ENCODE assay signal across 9 cellular contexts in the genomic region with DNA sequence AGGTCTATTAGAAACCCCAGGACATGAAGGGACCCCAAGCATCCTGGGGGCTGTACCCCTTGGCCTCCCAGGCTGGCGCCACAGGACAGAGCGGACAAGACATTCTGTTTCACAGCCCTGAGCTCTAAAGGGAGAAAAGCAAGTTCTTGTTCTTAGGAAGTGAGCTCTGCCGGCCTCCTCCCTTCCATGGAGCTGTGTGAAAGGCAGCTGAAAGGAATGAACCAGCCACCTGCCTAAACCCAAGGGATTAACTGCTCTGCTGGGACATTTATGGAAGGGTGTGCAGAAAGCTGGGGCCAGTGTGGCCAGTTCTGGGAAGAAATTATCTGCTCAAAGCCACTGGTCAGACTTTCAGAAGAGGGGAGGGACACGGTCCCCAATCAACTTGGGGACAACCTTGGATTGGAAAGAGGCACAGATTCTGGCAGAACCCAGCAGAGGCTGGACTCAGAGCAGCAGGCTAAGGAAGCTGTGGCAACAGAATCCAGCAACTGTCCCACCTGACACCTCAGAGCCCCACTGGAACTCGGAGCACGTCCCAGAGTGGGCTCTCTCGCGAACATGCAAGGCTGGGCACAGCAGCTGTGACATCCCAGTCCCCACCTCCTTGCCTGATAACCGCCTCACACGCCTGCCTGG. TPM values are rescaled to one million over a fixed set of nuclear protein-coding genes. Genes with fewer than 3 reads are reported as not detected.
DNase-seq lines count a peak whose midpoint lies in the region; ATAC-seq and TF ChIP-seq lines count a peak whose summit lies in the region.
"Had no signal": no experiment of that assay in that cellular context is flagged by ENCODE, and none has a peak within 500 bp of the region (broad histone marks: within the 10 kb centered on the region; RNA-seq: fewer than 3 reads in every experiment).

No MANE protein-coding gene starts in this region.

- no peaks in the 10 kb centered on the region for H3K27me3 Mint-ChIP-seq in activated naive CD8-positive, alpha-beta T cell treated with anti-CD3 and anti-CD28 coated beads, Interleukin-2, amount 10 ng/mL, durations not matched to agents 7 days and 5 days
- no peaks in the 10 kb centered on the region for H3K27me3 Mint-ChIP-seq in stimulated activated naive CD8-positive, alpha-beta T cell treated with anti-CD3 and anti-CD28 coated beads, Interleukin-15, amount 100 ng/mL, for 72 hours

- H3K4me3 ChIP-seq in A673 (ENCODE audit: low read depth, low read length, poor library complexity, severe bottlenecking) (peak overlapping the region; percentile 89), HFF-Myc (replicated peaks; ENCODE audit: low read depth, low read length) (peak overlapping the region; percentile 100), iPS-20b (ENCODE audit: low read length) (peak overlapping the region; percentile 93)

- intact Hi-C loops in A673 (cut with micrococcal nuclease; ENCODE audit: unreplicated experiment) = no loop called here

- no peaks in the 10 kb centered on the region for H3K9me3 ChIP-seq in A673 (ENCODE audit: low read depth, low read length, poor library complexity, severe bottlenecking)
- no peaks in the 10 kb centered on the region for H3K9me3 ChIP-seq in iPS-20b (ENCODE audit: insufficient read depth, low read depth, low read length)

- peak overlapping the region; percentile 90 for H3K27ac Mint-ChIP-seq in activated naive CD8-positive, alpha-beta T cell treated with anti-CD3 and anti-CD28 coated beads, Interleukin-2, amount 10 ng/mL, durations not matched to agents 7 days and 5 days
- H3K27ac Mint-ChIP-seq in stimulated activated naive CD8-positive, alpha-beta T cell treated with anti-CD3 and anti-CD28 coated beads, Interleukin-15, amount 100 ng/mL, for 72 hours = peak overlapping the region; percentile 95

- peaks cover 11% of the 10 kb centered on the region for H3K4me1 ChIP-seq in A673 (ENCODE audit: insufficient read depth, low read length, poor library complexity, severe bottlenecking)
- H3K4me1 ChIP-seq in iPS-20b (ENCODE audit: insufficient read depth, low read length) = peaks cover 12% of the 10 kb centered on the region

- H3K27ac ChIP-seq in A673 (ENCODE audit: low read depth, low read length, poor library complexity, severe bottlenecking) (peak overlapping the region; percentile 75), iPS-20b (ENCODE audit: low read length) (no peak overlapping the region)

- TF ChIP-seq CTCF in A673 (conservative IDR thresholded peaks at IDR 0.05; ENCODE audit: low read depth, low read length) (no peak), HFF-Myc (IDR thresholded peaks at IDR 0.05; ENCODE audit: low read depth, low read length, missing control alignments) (no peak)

- H3K36me3 Mint-ChIP-seq in activated naive CD8-positive, alpha-beta T cell treated with anti-CD3 and anti-CD28 coated beads, Interleukin-2, amount 10 ng/mL, durations not matched to agents 7 days and 5 days = peaks cover 2% of the 10 kb centered on the region

- DNase-seq in A673 (ENCODE audit: low spot score) = no peak
- no peak for DNase-seq in HFF-Myc (ENCODE audit: extremely low read depth, low read depth)
- no peak for DNase-seq in activated naive CD8-positive, alpha-beta T cell treated with anti-CD3 and anti-CD28 coated beads, Interleukin-2, amount 10 ng/mL, durations not matched to agents 7 days and 5 days
- DNase-seq in stimulated activated naive CD8-positive, alpha-beta T cell treated with anti-CD3 and anti-CD28 coated beads, Interleukin-15, amount 100 ng/mL, for 72 hours = no peak
- DNase-seq in activated CD4-positive, CD25-positive, alpha-beta regulatory T cell (lab: John Stamatoyannopoulos, UW) = no peak
- DNase-seq in activated CD4-positive, CD25-positive, alpha-beta regulatory T cell treated with anti-CD3 and anti-CD28 coated beads, Interleukin-2, amount 50 U/mL, for 72 hours = no peak
- no peak for DNase-seq in superior temporal gyrus (ENCODE audit: extremely low spot score)

- TSS peak; percentile 52 for BruUV-seq in A673 (replicated peaks; lab: Mats Ljungman, UMichigan)

- peak; percentile 4 for ATAC-seq in activated naive CD8-positive, alpha-beta T cell treated with anti-CD3 and anti-CD28 coated beads, Interleukin-2, amount 10 ng/mL, durations not matched to agents 7 days and 5 days (ENCODE audit: low read depth)
- no peak for ATAC-seq in stimulated activated naive CD8-positive, alpha-beta T cell treated with anti-CD3 and anti-CD28 coated beads, Interleukin-15, amount 100 ng/mL, for 72 hours

- H3K4me3 Mint-ChIP-seq in activated naive CD8-positive, alpha-beta T cell treated with anti-CD3 and anti-CD28 coated beads, Interleukin-2, amount 10 ng/mL, durations not matched to agents 7 days and 5 days = peak overlapping the region; percentile 96
- peak overlapping the region; percentile 94 to 95 for H3K4me3 Mint-ChIP-seq in stimulated activated naive CD8-positive, alpha-beta T cell treated with anti-CD3 and anti-CD28 coated beads, Interleukin-15, amount 100 ng/mL, for 72 hours

- H3K27me3 ChIP-seq in A673 (replicated peaks; ENCODE audit: insufficient read depth, low read depth, low read length, poor library complexity) (no peaks in the 10 kb centered on the region), iPS-20b (ENCODE audit: insufficient read depth, low read length) (peaks cover 13% of the 10 kb centered on the region; the same call in 1 of the 2 replicates)

- peaks cover 30% of the 10 kb centered on the region for H3K4me1 Mint-ChIP-seq in activated naive CD8-positive, alpha-beta T cell treated with anti-CD3 and anti-CD28 coated beads, Interleukin-2, amount 10 ng/mL, durations not matched to agents 7 days and 5 days
- peaks cover 67% of the 10 kb centered on the region for H3K4me1 Mint-ChIP-seq in stimulated activated naive CD8-positive, alpha-beta T cell treated with anti-CD3 and anti-CD28 coated beads, Interleukin-15, amount 100 ng/mL, for 72 hours

- H3K36me3 ChIP-seq in A673 (ENCODE audit: insufficient read depth, low read length, poor library complexity, severe bottlenecking) (peaks cover 36% of the 10 kb centered on the region), iPS-20b (ENCODE audit: insufficient read depth, low read depth, low read length) (peaks cover 34% of the 10 kb centered on the region)

- POLR2A ChIA-PET in A673 (lab: Charles Lee; ENCODE audit: low non-redundant PET) = interaction anchor here (0.5 kb wide), 1 partner anchor 21 kb away, joined by 3 read pairs; no protein-coding TSS in a partner anchor
- POLR2A ChIA-PET in activated naive CD8-positive, alpha-beta T cell treated with anti-CD3 and anti-CD28 coated beads, Interleukin-2, amount 10 ng/mL, durations not matched to agents 7 days and 5 days (lab: Charles Lee) = interaction anchor here (0.5 to 3.9 kb wide), 7 partner anchors 19 to 574 kb away, joined by 3 to 41 read pairs (median 3); a partner anchor contains a TSS

- peak overlapping the region; percentile 84 for H3K9ac ChIP-seq in iPS-20b (ENCODE audit: low read depth, low read length)

- CTCF ChIA-PET in A673 (lab: Charles Lee) = no interaction called here

- no peaks in the 10 kb centered on the region for H3K9me3 Mint-ChIP-seq in activated naive CD8-positive, alpha-beta T cell treated with anti-CD3 and anti-CD28 coated beads, Interleukin-2, amount 10 ng/mL, durations not matched to agents 7 days and 5 days
- no peaks in the 10 kb centered on the region for H3K9me3 Mint-ChIP-seq in stimulated activated naive CD8-positive, alpha-beta T cell treated with anti-CD3 and anti-CD28 coated beads, Interleukin-15, amount 100 ng/mL, for 72 hours

RNA-seq across cellular contexts. Expression of a gene that starts 2.1 kb away (rescaled TPM):
- 29.4 and 38.0 TPM in 2 replicates for total RNA-seq in A673 (2021)
- 10 to 100 TPM; 39.0 to 42.0 TPM for total RNA-seq in activated naive CD8-positive, alpha-beta T cell treated with anti-CD3 and anti-CD28 coated beads, Interleukin-2, amount 10 ng/mL, durations not matched to agents 7 days and 5 days

RNA-seq across cellular contexts. Expression of a gene that starts 13.0 kb away (rescaled TPM):
- total RNA-seq in A673 (2021) = 37.8 and 44.2 TPM in 2 replicates
- 10 to 100 TPM; 12.1 TPM for total RNA-seq in activated naive CD8-positive, alpha-beta T cell treated with anti-CD3 and anti-CD28 coated beads, Interleukin-2, amount 10 ng/mL, durations not matched to agents 7 days and 5 days

RNA-seq across cellular contexts. Expression of a gene that starts 20.7 kb away (rescaled TPM):
- 29.9 and 35.3 TPM in 2 replicates for total RNA-seq in A673 (2021)
- total RNA-seq in activated naive CD8-positive, alpha-beta T cell treated with anti-CD3 and anti-CD28 coated beads, Interleukin-2, amount 10 ng/mL, durations not matched to agents 7 days and 5 days = 10 to 100 TPM; 42.7 to 52.9 TPM

RNA-seq across cellular contexts. Expression of a gene that starts 24.1 kb away (rescaled TPM):
- 23.6 and 27.9 TPM in 2 replicates for total RNA-seq in A673 (2021)
- total RNA-seq in activated naive CD8-positive, alpha-beta T cell treated with anti-CD3 and anti-CD28 coated beads, Interleukin-2, amount 10 ng/mL, durations not matched to agents 7 days and 5 days = 10 to 100 TPM; 21.5 to 25.4 TPM

RNA-seq across cellular contexts. Expression of a gene that starts 45.4 kb away (rescaled TPM):
- total RNA-seq in A673 (2021) = not detected in 2 replicates
- not detected for total RNA-seq in activated naive CD8-positive, alpha-beta T cell treated with anti-CD3 and anti-CD28 coated beads, Interleukin-2, amount 10 ng/mL, durations not matched to agents 7 days and 5 days
- total RNA-seq: glomerular endothelial cell had no signal
